ENCODE assay signal across 2 cellular contexts in the genomic region with DNA sequence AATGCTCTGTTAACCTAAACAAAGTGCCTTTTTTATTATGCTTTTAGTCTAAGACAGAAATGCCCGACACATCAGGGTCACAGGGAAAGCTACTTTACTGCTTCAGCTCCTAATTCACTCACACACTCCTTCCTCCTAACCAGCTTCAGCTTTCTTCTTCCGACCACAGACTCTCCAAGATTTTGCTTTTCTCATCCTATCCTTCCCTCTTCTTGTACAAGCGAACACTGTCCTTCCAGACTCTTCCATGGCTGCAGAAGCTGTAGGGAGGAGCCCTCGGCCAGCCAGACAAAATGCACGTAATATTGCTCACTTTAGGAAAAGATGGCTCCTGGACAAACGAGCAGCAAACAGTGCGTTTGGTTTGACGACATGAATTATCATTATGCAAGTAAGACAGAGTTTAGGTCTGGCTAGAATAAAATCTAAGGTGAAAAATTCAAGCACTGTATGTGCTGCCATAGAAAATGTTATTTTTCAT.
TF ChIP-seq lines count a peak whose summit lies in the region.

No MANE protein-coding gene starts in this region.

TF ChIP-seq in A549, 52 proteins besides CTCF, POLR2A, EP300 and RAD21:
- TF ChIP-seq CBX8 (IDR thresholded peaks at IDR 0.05) (no peak), HEYL (CRISPR knock-in tag; IDR thresholded peaks at IDR 0.05) (no peak), TP53 (CRISPR knock-in tag; IDR thresholded peaks at IDR 0.05) (no peak), HOXB5 (CRISPR knock-in tag; IDR thresholded peaks at IDR 0.05) (0 out of 2 replicates have a peak, but pooled peaks have one; percentile 17), RCOR1 (IDR thresholded peaks at IDR 0.05; ENCODE audit: low read depth, low read length) (no peak), KDM1A (IDR thresholded peaks at IDR 0.05; ENCODE audit: low read depth) (no peak), PHF8 (IDR thresholded peaks at IDR 0.05; ENCODE audit: borderline replicate concordance, low read depth) (no peak), CEBPB (IDR thresholded peaks at IDR 0.05) (no peak), RNF2 (IDR thresholded peaks at IDR 0.05; ENCODE audit: borderline replicate concordance, low read depth) (no peak), BHLHE40 (IDR thresholded peaks at IDR 0.05; ENCODE audit: low read depth, low read length) (no peak), NPAS2 (CRISPR knock-in tag; IDR thresholded peaks at IDR 0.05; ENCODE audit: borderline replicate concordance) (no peak), ATOH8 (CRISPR knock-in tag; IDR thresholded peaks at IDR 0.05; ENCODE audit: low read depth) (0 out of 2 replicates have a peak, but pooled peaks have one; percentile 25), ESRRA (IDR thresholded peaks at IDR 0.05; ENCODE audit: borderline replicate concordance, low read length) (no peak), ZC3H11A (IDR thresholded peaks at IDR 0.05) (no peak), SMC3 (IDR thresholded peaks at IDR 0.05) (no peak), JUNB (IDR thresholded peaks at IDR 0.05) (no peak), MYC (IDR thresholded peaks at IDR 0.05; ENCODE audit: borderline replicate concordance, low read length) (no peak), HES2 (IDR thresholded peaks at IDR 0.05) (no peak), MAFK (IDR thresholded peaks at IDR 0.05; ENCODE audit: partially characterized antibody) (no peak), MAX (IDR thresholded peaks at IDR 0.05) (peak; percentile 43; the same call in 1 of the 2 replicates)
- TF ChIP-seq, protein P1, sequence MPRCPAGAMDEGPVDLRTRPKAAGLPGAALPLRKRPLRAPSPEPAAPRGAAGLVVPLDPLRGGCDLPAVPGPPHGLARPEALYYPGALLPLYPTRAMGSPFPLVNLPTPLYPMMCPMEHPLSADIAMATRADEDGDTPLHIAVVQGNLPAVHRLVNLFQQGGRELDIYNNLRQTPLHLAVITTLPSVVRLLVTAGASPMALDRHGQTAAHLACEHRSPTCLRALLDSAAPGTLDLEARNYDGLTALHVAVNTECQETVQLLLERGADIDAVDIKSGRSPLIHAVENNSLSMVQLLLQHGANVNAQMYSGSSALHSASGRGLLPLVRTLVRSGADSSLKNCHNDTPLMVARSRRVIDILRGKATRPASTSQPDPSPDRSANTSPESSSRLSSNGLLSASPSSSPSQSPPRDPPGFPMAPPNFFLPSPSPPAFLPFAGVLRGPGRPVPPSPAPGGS (IDR thresholded peaks at IDR 0.05), result no peak
- TF ChIP-seq, protein P2, sequence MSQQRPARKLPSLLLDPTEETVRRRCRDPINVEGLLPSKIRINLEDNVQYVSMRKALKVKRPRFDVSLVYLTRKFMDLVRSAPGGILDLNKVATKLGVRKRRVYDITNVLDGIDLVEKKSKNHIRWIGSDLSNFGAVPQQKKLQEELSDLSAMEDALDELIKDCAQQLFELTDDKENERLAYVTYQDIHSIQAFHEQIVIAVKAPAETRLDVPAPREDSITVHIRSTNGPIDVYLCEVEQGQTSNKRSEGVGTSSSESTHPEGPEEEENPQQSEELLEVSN (IDR thresholded peaks at IDR 0.05; ENCODE audit: borderline replicate concordance, low read depth), result no peak

TF ChIP-seq in GM23338, 12 proteins besides CTCF, POLR2A, EP300 and RAD21:
- TF ChIP-seq EZH2 (IDR thresholded peaks at IDR 0.05; ENCODE audit: low read depth, unreplicated experiment) (no peak), JUNB (IDR thresholded peaks at IDR 0.05; ENCODE audit: unreplicated experiment) (no peak), CREB1 (CRISPR knock-in tag; IDR thresholded peaks at IDR 0.05; ENCODE audit: low read depth) (no peak), ZNF114 (CRISPR knock-in tag; IDR thresholded peaks at IDR 0.05) (no peak), ZNF331 (CRISPR knock-in tag; IDR thresholded peaks at IDR 0.05; ENCODE audit: low read depth) (no peak), STAT1 (IDR thresholded peaks at IDR 0.05; ENCODE audit: unreplicated experiment) (no peak), NANOG (IDR thresholded peaks at IDR 0.05; ENCODE audit: borderline replicate concordance) (no peak), ETS1 (IDR thresholded peaks at IDR 0.05) (no peak), ZNF462 (CRISPR knock-in tag; IDR thresholded peaks at IDR 0.05) (no peak)
